In genomic region chr10:101816913-101817541, GRCh38 we compare ENCODE assay signal across 9 cellular contexts. TPM values are rescaled to one million over a fixed set of nuclear protein-coding genes. Genes with fewer than 3 reads are reported as not detected.
DNase-seq lines count a peak whose midpoint lies in the region; ATAC-seq and TF ChIP-seq lines count a peak whose summit lies in the region.
"Had no signal": no experiment of that assay in that cellular context is flagged by ENCODE, and none has a peak within 500 bp of the region (broad histone marks: within the 10 kb centered on the region; RNA-seq: fewer than 3 reads in every experiment).

No MANE protein-coding gene starts in this region.

- H3K36me3 Mint-ChIP-seq in activated T-helper 1 cell treated with anti-CD3 and anti-CD28 coated beads, Interleukin-12 subunit alpha, Interleukin-12 subunit beta, Interleukin-2, Interleukin-4 antibody, amounts not matched to agents 30 ng/mL and 10 ng/mL and 1 ng/mL, durations not matched to agents 14 hours and 24 hours and 36 hours (ENCODE audit: low read depth): peaks cover 36% of the 10 kb centered on the region

- no peaks in the 10 kb centered on the region for H3K9me2 ChIP-seq in SK-N-SH

- no peaks in the 10 kb centered on the region for H3K9me3 Mint-ChIP-seq in activated T-helper 1 cell treated with anti-CD3 and anti-CD28 coated beads, Interleukin-12 subunit alpha, Interleukin-12 subunit beta, Interleukin-2, Interleukin-4 antibody, amounts not matched to agents 30 ng/mL and 10 ng/mL and 1 ng/mL, durations not matched to agents 14 hours and 24 hours and 36 hours

- H3K27ac Mint-ChIP-seq in activated T-helper 1 cell treated with anti-CD3 and anti-CD28 coated beads, Interleukin-12 subunit alpha, Interleukin-12 subunit beta, Interleukin-2, Interleukin-4 antibody, amounts not matched to agents 30 ng/mL and 10 ng/mL and 1 ng/mL, durations not matched to agents 14 hours and 24 hours and 36 hours: peak overlapping the region; percentile 100

- H3K4me1 ChIP-seq in SK-N-SH (ENCODE audit: control insufficient read depth in 1 of 2, insufficient read depth in 2 of 2, low read depth in 1 of 2, low read length in 1 of 2): peaks cover 6 to 23% of the 10 kb centered on the region in 2 experiments; a peak in 3 of 4 replicates

- no peak for TF ChIP-seq EP300 in SK-N-SH (IDR thresholded peaks at IDR 0.05; ENCODE audit: borderline replicate concordance in 1 of 2, low read depth in 1 of 2, low read length in 1 of 2)

- under 1% methylated on average over 17 of the region's 17 CpGs for WGBS in SK-N-SH (ENCODE audit: low lambda C conversion rate)

- peak overlapping the region; percentile 81 to 97 for H3K27ac ChIP-seq in SK-N-SH (ENCODE audit: low read depth in 2 of 2, low read length in 1 of 2)
- peak overlapping the region; percentile 95 for H3K27ac ChIP-seq in substantia nigra (ENCODE audit: low read depth, low read length, poor library complexity, severe bottlenecking)

- peaks cover 59% of the 10 kb centered on the region for H4K20me1 ChIP-seq in SK-N-SH (ENCODE audit: insufficient read depth)

- H3K27me3 ChIP-seq in SK-N-SH (ENCODE audit: insufficient read depth): no peaks in the 10 kb centered on the region

- peaks cover 65% of the 10 kb centered on the region for H3K4me1 Mint-ChIP-seq in activated T-helper 1 cell treated with anti-CD3 and anti-CD28 coated beads, Interleukin-12 subunit alpha, Interleukin-12 subunit beta, Interleukin-2, Interleukin-4 antibody, amounts not matched to agents 30 ng/mL and 10 ng/mL and 1 ng/mL, durations not matched to agents 14 hours and 24 hours and 36 hours (ENCODE audit: low read depth)

- no peak for DNase-seq in SK-N-SH
- no peak for DNase-seq in activated T-helper 1 cell treated with anti-CD3 and anti-CD28 coated beads, Interleukin-12 subunit alpha, Interleukin-12 subunit beta, Interleukin-2, Interleukin-4 antibody, amounts not matched to agents 30 ng/mL and 10 ng/mL and 1 ng/mL, durations not matched to agents 14 hours and 24 hours and 36 hours (ENCODE audit: low spot score)
- DNase-seq in substantia nigra (lab: John Stamatoyannopoulos, UW): peak in 1 of 49 donors; percentile 13
- DNase-seq in EL: no peak
- DNase-seq in NCI-H2081 (lab: John Stamatoyannopoulos, UW): no peak

- no peak overlapping the region for H2AFZ ChIP-seq in SK-N-SH (ENCODE audit: low read depth)

- peak overlapping the region; percentile 100 for H3K4me3 Mint-ChIP-seq in activated T-helper 1 cell treated with anti-CD3 and anti-CD28 coated beads, Interleukin-12 subunit alpha, Interleukin-12 subunit beta, Interleukin-2, Interleukin-4 antibody, amounts not matched to agents 30 ng/mL and 10 ng/mL and 1 ng/mL, durations not matched to agents 14 hours and 24 hours and 36 hours

- no peak for TF ChIP-seq RAD21 in SK-N-SH (IDR thresholded peaks at IDR 0.05; ENCODE audit: low read length)

- H3K27me3 Mint-ChIP-seq in activated T-helper 1 cell treated with anti-CD3 and anti-CD28 coated beads, Interleukin-12 subunit alpha, Interleukin-12 subunit beta, Interleukin-2, Interleukin-4 antibody, amounts not matched to agents 30 ng/mL and 10 ng/mL and 1 ng/mL, durations not matched to agents 14 hours and 24 hours and 36 hours (ENCODE audit: insufficient read depth): peaks cover 3% of the 10 kb centered on the region

- POLR2A ChIA-PET in SK-N-SH (lab: Yijun Ruan, JAX): interaction anchor here (1.6 kb wide), 1 partner anchor 16 kb away, joined by 10 read pairs; no protein-coding TSS in a partner anchor

- H3K4me3 ChIP-seq in SK-N-SH (ENCODE audit: low read depth in 2 of 2, low read length in 1 of 2): peak overlapping the region; percentile 88 to 96
- H3K4me3 ChIP-seq in iPS-18c (ENCODE audit: insufficient read depth, low read depth, low read length): peak overlapping the region; percentile 68

- H3F3A ChIP-seq in SK-N-SH (replicated peaks; ENCODE audit: insufficient read depth): peaks cover 9% of the 10 kb centered on the region

- H3K9me3 ChIP-seq in SK-N-SH: no peaks in the 10 kb centered on the region
- H3K9me3 ChIP-seq in iPS-18c (ENCODE audit: control insufficient read depth, insufficient read depth, low read length): no peaks in the 10 kb centered on the region

- H3K79me2 ChIP-seq in SK-N-SH (ENCODE audit: insufficient read depth): peaks cover 63% of the 10 kb centered on the region

- TF ChIP-seq CTCF in SK-N-SH (IDR thresholded peaks at IDR 0.05): no peak

- peak overlapping the region; percentile 94 for H3K9ac ChIP-seq in SK-N-SH

- peaks cover 14 to 27% of the 10 kb centered on the region in 2 experiments for H3K36me3 ChIP-seq in SK-N-SH (replicated peaks in 1 of 2; ENCODE audit: control insufficient read depth in 1 of 2, insufficient read depth in 2 of 2, low read length in 1 of 2)

- H3K4me2 ChIP-seq in SK-N-SH: peak overlapping the region; percentile 92

- CTCF ChIA-PET in SK-N-SH (lab: Yijun Ruan, JAX): interaction anchor here (1.0 to 3.5 kb wide), 6 partner anchors 20 to 603 kb away, joined by 4 to 14 read pairs (median 8); no protein-coding TSS in a partner anchor

- intact Hi-C loops in activated T-helper 1 cell treated with anti-CD3 and anti-CD28 coated beads, Interleukin-12 subunit alpha, Interleukin-12 subunit beta, Interleukin-2, Interleukin-4 antibody, amounts not matched to agents 30 ng/mL and 10 ng/mL and 1 ng/mL, durations not matched to agents 14 hours and 24 hours and 36 hours (cut with micrococcal nuclease): loop anchor here (5.0 to 10.0 kb wide), 4 partner anchors 115 to 905 kb away; partner anchors contain the start of genes BTRC, NFKB2 and SLF2

- ATAC-seq in SK-N-SH treated with all-trans-retinoic acid at 6 μM for 48 hours (no peak), GM21367 (IDR thresholded peaks at IDR 0.05; ENCODE audit: unreplicated experiment) (no peak)

TF ChIP-seq in SK-N-SH, 30 proteins besides CTCF, POLR2A, EP300 and RAD21 (continues in another document):
- TF ChIP-seq MEF2A (IDR thresholded peaks at IDR 0.05; ENCODE audit: borderline replicate concordance, low read depth) (no peak), MXI1 (IDR thresholded peaks at IDR 0.05; ENCODE audit: low read depth, low read length) (0 out of 2 replicates have a peak, but pooled peaks have one; percentile 45)

TF ChIP-seq in SK-N-SH treated with all-trans-retinoic acid at 6 μM for 48 hours, 23 proteins besides CTCF, POLR2A, EP300 and RAD21:
- TF ChIP-seq CSDC2 (CRISPR knock-in tag; IDR thresholded peaks at IDR 0.05) (no peak), ZNF565 (CRISPR knock-in tag; conservative IDR thresholded peaks at IDR 0.05; ENCODE audit: low read depth) (no peak), ZNF70 (CRISPR knock-in tag; IDR thresholded peaks at IDR 0.05) (no peak), TCF4 (CRISPR knock-in tag; IDR thresholded peaks at IDR 0.05; ENCODE audit: borderline replicate concordance) (no peak)

RNA-seq across cellular contexts. Expression of gene OGA, which starts 1.2 kb away (rescaled TPM):
- polyA plus RNA-seq in SK-N-SH (2012; rRNA removed): 24.8 and 36.6 TPM in 2 replicates
- 23.2 and 28.1 TPM in 2 replicates for polyA plus RNA-seq in SK-N-SH (2012; cell fraction: cytosol; rRNA removed)
- 70.8 and 133 TPM in 2 replicates for polyA plus RNA-seq in SK-N-SH (2012; cell fraction: nucleus; rRNA removed)
- 113 and 117 TPM in 2 replicates for total RNA-seq in activated T-helper 1 cell treated with anti-CD3 and anti-CD28 coated beads, Interleukin-12 subunit alpha, Interleukin-12 subunit beta, Interleukin-2, Interleukin-4 antibody, amounts not matched to agents 30 ng/mL and 10 ng/mL and 1 ng/mL, durations not matched to agents 14 hours and 24 hours and 36 hours

RNA-seq across cellular contexts. Expression of gene KCNIP2, which starts 26.6 kb away (rescaled TPM):
- polyA plus RNA-seq in SK-N-SH (2012; rRNA removed): 1.0 and 1.8 TPM in 2 replicates
- 0.12 and 0.38 TPM in 2 replicates for polyA plus RNA-seq in SK-N-SH (2012; cell fraction: cytosol; rRNA removed)
- polyA plus RNA-seq in SK-N-SH (2012; cell fraction: nucleus; rRNA removed): 12.0 and 12.4 TPM in 2 replicates
- 1.4 and 2.5 TPM in 2 replicates for total RNA-seq in activated T-helper 1 cell treated with anti-CD3 and anti-CD28 coated beads, Interleukin-12 subunit alpha, Interleukin-12 subunit beta, Interleukin-2, Interleukin-4 antibody, amounts not matched to agents 30 ng/mL and 10 ng/mL and 1 ng/mL, durations not matched to agents 14 hours and 24 hours and 36 hours

RNA-seq across cellular contexts. Expression of gene NPM3, which starts 33.8 kb away (rescaled TPM):
- polyA plus RNA-seq in SK-N-SH (2012; rRNA removed): 89.3 and 105 TPM in 2 replicates
- polyA plus RNA-seq in SK-N-SH (2012; cell fraction: cytosol; rRNA removed): 71.2 and 96.6 TPM in 2 replicates
- polyA plus RNA-seq in SK-N-SH (2012; cell fraction: nucleus; rRNA removed): 43.9 and 55.4 TPM in 2 replicates
- total RNA-seq in activated T-helper 1 cell treated with anti-CD3 and anti-CD28 coated beads, Interleukin-12 subunit alpha, Interleukin-12 subunit beta, Interleukin-2, Interleukin-4 antibody, amounts not matched to agents 30 ng/mL and 10 ng/mL and 1 ng/mL, durations not matched to agents 14 hours and 24 hours and 36 hours: 149 and 151 TPM in 2 replicates

RNA-seq across cellular contexts. Expression of gene FGF8, which starts 41.1 kb away (rescaled TPM):
- 0.34 TPM in 1 of 2 replicates, not detected in the other for polyA plus RNA-seq in SK-N-SH (2012; rRNA removed)
- polyA plus RNA-seq in SK-N-SH (2012; cell fraction: cytosol; rRNA removed): 0.06 TPM in 1 of 2 replicates, not detected in the other
- 1.1 and 1.8 TPM in 2 replicates for polyA plus RNA-seq in SK-N-SH (2012; cell fraction: nucleus; rRNA removed)
- not detected in 2 replicates for total RNA-seq in activated T-helper 1 cell treated with anti-CD3 and anti-CD28 coated beads, Interleukin-12 subunit alpha, Interleukin-12 subunit beta, Interleukin-2, Interleukin-4 antibody, amounts not matched to agents 30 ng/mL and 10 ng/mL and 1 ng/mL, durations not matched to agents 14 hours and 24 hours and 36 hours
- total RNA-seq: Daoy had no signal
